29 cellular contexts compared by ENCODE assay signal in the genomic region with DNA sequence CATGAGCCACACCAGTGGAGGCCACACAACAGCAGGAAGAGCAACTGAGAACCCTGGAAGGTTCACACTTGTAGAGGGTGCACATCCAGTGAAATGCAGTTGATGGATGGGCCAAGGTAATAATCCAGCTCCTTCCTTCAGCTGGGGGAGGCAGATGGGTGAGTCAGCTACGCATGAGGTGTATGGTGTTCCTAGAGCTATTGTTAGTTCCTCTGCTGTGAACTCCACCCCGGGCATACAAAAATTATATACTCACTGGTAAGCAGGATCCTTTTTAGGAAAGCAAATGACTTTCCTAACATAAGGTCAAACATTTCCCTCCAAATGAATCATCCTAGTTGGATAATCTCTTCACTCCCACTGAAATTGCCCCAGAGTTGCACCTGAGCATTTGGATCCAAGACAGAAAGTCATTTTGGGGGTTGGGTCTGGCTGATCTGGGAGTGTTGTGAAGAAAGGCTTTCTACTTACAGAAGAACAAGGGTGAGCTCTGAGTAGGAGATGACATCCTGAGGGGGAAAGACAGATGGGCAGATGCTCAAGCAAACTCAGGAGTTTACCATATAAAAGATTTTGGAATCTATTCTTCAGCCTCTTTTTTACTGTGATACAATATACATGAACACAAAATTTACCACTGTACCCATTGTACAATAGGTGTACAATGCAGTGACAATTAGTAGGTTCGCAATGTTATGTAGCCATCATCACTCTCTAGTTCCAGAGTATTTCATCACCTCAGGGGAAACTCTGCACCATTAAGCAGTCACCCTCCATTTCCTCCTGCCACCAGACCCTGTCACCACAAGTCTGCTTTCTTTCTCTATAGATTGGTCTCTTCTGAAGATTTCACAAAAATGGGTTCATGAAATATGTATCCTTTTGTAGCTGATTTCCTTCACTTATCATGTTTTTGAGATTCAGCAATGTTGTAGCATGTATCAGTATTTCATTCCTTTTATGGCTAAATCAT. TPM values are rescaled to one million over a fixed set of nuclear protein-coding genes. Genes with fewer than 3 reads are reported as not detected.
DNase-seq lines count a peak whose midpoint lies in the region; ATAC-seq, FAIRE-seq and TF ChIP-seq lines count a peak whose summit lies in the region.
"Had no signal": no experiment of that assay in that cellular context is flagged by ENCODE, and none has a peak within 500 bp of the region (broad histone marks: within the 10 kb centered on the region; RNA-seq: fewer than 3 reads in every experiment).

No MANE protein-coding gene starts in this region.

- H3K27ac ChIP-seq in breast epithelium (no peak overlapping the region), RWPE2 (ENCODE audit: poor library complexity, severe bottlenecking) (no peak overlapping the region), endothelial cell of umbilical vein (ENCODE audit: insufficient read depth, low read depth, low read length) (no peak overlapping the region), colonic mucosa (no peak overlapping the region)
- H3K27ac ChIP-seq: epithelial cell of prostate, vagina had no signal

- peak; percentile 51 for DNase-seq in MCF 10A (ENCODE audit: unreplicated experiment)
- DNase-seq in breast epithelium (ENCODE audit: low spot score in 2 of 2) = no peak
- DNase-seq in RWPE2 (ENCODE audit: low spot score) = no peak
- DNase-seq in endothelial cell of umbilical vein (ENCODE audit: low read depth, low spot score) = no peak
- DNase-seq in colonic mucosa = no peak
- DNase-seq in GM13976 (ENCODE audit: low spot score) = no peak
- no peak for DNase-seq in islet precursor cell
- DNase-seq: ACHN; DMS153; hippocampal formation; NCI-H187 treated with DMSO at 0.1 percent for 48 hours; NCI-H2227 treated with DMSO at 0.1 percent for 48 hours; right cardiac atrium; SK-N-SH; stimulated activated CD8-positive, alpha-beta memory T cell treated with anti-CD3 and anti-CD28 coated beads, Interleukin-4, amount 100 ng/mL, for 48 hours; T-helper 9 cell had no signal

- H3K4me3 ChIP-seq in breast epithelium (no peak overlapping the region), RWPE2 (ENCODE audit: severe bottlenecking) (no peak overlapping the region), endothelial cell of umbilical vein (replicated peaks in 1 of 3; ENCODE audit: insufficient read depth in 1 of 3, low read depth in 1 of 3, low read length in 3 of 3) (no peak overlapping the region), colonic mucosa (no peak overlapping the region)
- H3K4me3 ChIP-seq: GM23338, vagina had no signal

- TF ChIP-seq POLR2A in breast epithelium (IDR thresholded peaks at IDR 0.05) (no peak), endothelial cell of umbilical vein (IDR thresholded peaks at IDR 0.05; ENCODE audit: low read depth, low read length) (no peak)

- intact Hi-C loops in MCF 10A (cut with micrococcal nuclease) = loop anchor here (1.0 kb wide), 1 partner anchor 29 kb away; no protein-coding TSS in a partner anchor
- intact Hi-C loops in breast epithelium (cut with DNase I; ENCODE audit: low total_unique reads) = no loop called here
- intact Hi-C loops in endothelial cell of umbilical vein (cut with micrococcal nuclease) = loop anchor here (10.0 kb wide), 1 partner anchor 280 kb away; no protein-coding TSS in a partner anchor
- intact Hi-C loops in colonic mucosa (cut with DNase I) = no loop called here

- peak overlapping the region; percentile 22 for H3K27ac Mint-ChIP-seq in MCF 10A (ENCODE audit: low read depth, unreplicated experiment)
- H3K27ac Mint-ChIP-seq: activated T-helper 2 cell treated with anti-CD3 and anti-CD28 coated beads, Interferon-gamma antibody, Interleukin-2, Interleukin-4, amounts not matched to agents 10 μg/mL and 5 μg/mL and 100 μg/mL, durations not matched to agents 14 hours and 24 hours and 36 hours; GM23338; IgD-negative memory B cell had no signal

- POLR2A ChIA-PET in MCF 10A (lab: Yijun Ruan, JAX) (interaction anchor here (0.5 to 1.6 kb wide), 4 partner anchors 12 to 363 kb away, joined by 3 to 6 read pairs (median 4); no protein-coding TSS in a partner anchor), endothelial cell of umbilical vein (lab: Charles Lee) (no interaction called here)

- peak; percentile 71 for ATAC-seq in RWPE2 (ENCODE audit: low read depth)
- no peak for ATAC-seq in SK-N-SH treated with all-trans-retinoic acid at 6 μM for 48 hours
- ATAC-seq: GM23338, Panc1, right cardiac atrium had no signal

- in situ Hi-C loops in GM13976 (cut with MboI; ENCODE audit: low sequenced_read_pairs, unreplicated experiment) = no loop called here

- H3K9me3 ChIP-seq in breast epithelium (no peaks in the 10 kb centered on the region), RWPE2 (ENCODE audit: severe bottlenecking) (no peaks in the 10 kb centered on the region), endothelial cell of umbilical vein (replicated peaks; ENCODE audit: control insufficient read depth, insufficient read depth, low read length) (no peaks in the 10 kb centered on the region), colonic mucosa (no peaks in the 10 kb centered on the region)
- H3K9me3 ChIP-seq: SK-N-SH, vagina had no signal

- BruUV-seq in MCF 10A (replicated peaks; lab: Mats Ljungman, UMichigan) = no TSS peak
- no TSS peak for BruUV-seq in endothelial cell of umbilical vein (replicated peaks; lab: Mats Ljungman, UMichigan)

- H3K27me3 Mint-ChIP-seq in MCF 10A (ENCODE audit: insufficient read depth, unreplicated experiment) = no peaks in the 10 kb centered on the region
- H3K27me3 Mint-ChIP-seq: IgD-negative memory B cell had no signal

- H3K27me3 ChIP-seq in breast epithelium (no peaks in the 10 kb centered on the region), RWPE2 (ENCODE audit: insufficient read depth, poor library complexity, severe bottlenecking) (no peaks in the 10 kb centered on the region), endothelial cell of umbilical vein (ENCODE audit: control insufficient read depth in 2 of 2, insufficient read depth in 2 of 2, low read length in 2 of 2) (peaks cover 0 to 4% of the 10 kb centered on the region in 2 experiments), colonic mucosa (no peaks in the 10 kb centered on the region)
- H3K27me3 ChIP-seq: vagina had no signal

- TF ChIP-seq CTCF in MCF 10A (IDR thresholded peaks at IDR 0.05; ENCODE audit: unreplicated experiment) (no peak), breast epithelium (IDR thresholded peaks at IDR 0.05) (no peak), RWPE2 (IDR thresholded peaks at IDR 0.05; ENCODE audit: poor library complexity, severe bottlenecking) (no peak), endothelial cell of umbilical vein (IDR thresholded peaks at IDR 0.05; ENCODE audit: extremely low read depth in 1 of 2, insufficient read depth in 1 of 2, low read depth in 1 of 2, low read length in 2 of 2) (no peak), colonic mucosa (IDR thresholded peaks at IDR 0.05) (no peak), GM13976 (IDR thresholded peaks at IDR 0.05; ENCODE audit: borderline replicate concordance, control extremely low read depth, extremely low read depth, insufficient read depth, missing control alignments) (no peak)

- peak; percentile 35 for FAIRE-seq in endothelial cell of umbilical vein (lab: Jason Lieb, UNC)
- FAIRE-seq: G401.6, keratinocyte had no signal

- H3K36me3 Mint-ChIP-seq in MCF 10A (ENCODE audit: insufficient read depth, unreplicated experiment) = no peaks in the 10 kb centered on the region

- CTCF ChIA-PET in MCF 10A (lab: Yijun Ruan, JAX) (interaction anchor here (0.6 to 10.7 kb wide), 10 partner anchors 14 to 599 kb away, joined by 3 to 116 read pairs (median 3); no protein-coding TSS in a partner anchor), endothelial cell of umbilical vein (lab: Charles Lee) (interaction anchor here (1.0 to 2.8 kb wide), 4 partner anchors 9 to 80 kb away, joined by 3 to 9 read pairs (median 4); no protein-coding TSS in a partner anchor)

- H3K4me1 Mint-ChIP-seq in MCF 10A (ENCODE audit: insufficient read depth, unreplicated experiment) = peaks cover 18% of the 10 kb centered on the region
- H3K4me1 Mint-ChIP-seq: GM23338 had no signal

- dilution Hi-C loops in endothelial cell of umbilical vein (cut with MboI; ENCODE audit: extremely low pct_ligation_motif_present, low sequenced_read_pairs) = no loop called here

- H3K9me3 Mint-ChIP-seq in MCF 10A (ENCODE audit: unreplicated experiment) = no peaks in the 10 kb centered on the region
- H3K9me3 Mint-ChIP-seq: GM23338, IgD-negative memory B cell had no signal

- H3K4me3 Mint-ChIP-seq in MCF 10A (ENCODE audit: unreplicated experiment) = no peak overlapping the region
- H3K4me3 Mint-ChIP-seq: GM23338, IgD-negative memory B cell had no signal

- no peak overlapping the region for H3K4me2 ChIP-seq in endothelial cell of umbilical vein (ENCODE audit: insufficient read depth, low read length)
- H3K4me2 ChIP-seq: GM23338, SK-N-SH had no signal

- no peaks in the 10 kb centered on the region for H3K9me1 ChIP-seq in endothelial cell of umbilical vein (replicated peaks; ENCODE audit: control insufficient read depth, extremely low read depth, insufficient read depth, low read length)

- H3K36me3 ChIP-seq in breast epithelium (no peaks in the 10 kb centered on the region), RWPE2 (ENCODE audit: low read depth) (peaks cover 34% of the 10 kb centered on the region), endothelial cell of umbilical vein (ENCODE audit: control insufficient read depth in 2 of 2, extremely low read depth in 1 of 2, insufficient read depth in 2 of 2, low read length in 2 of 2) (no peaks in the 10 kb centered on the region), colonic mucosa (no peaks in the 10 kb centered on the region)
- H3K36me3 ChIP-seq: vagina had no signal

- no peak overlapping the region for H2AFZ ChIP-seq in endothelial cell of umbilical vein (ENCODE audit: low read depth, low read length)
- H2AFZ ChIP-seq: GM23338 had no signal

- H3K4me1 ChIP-seq in breast epithelium (no peaks in the 10 kb centered on the region), RWPE2 (ENCODE audit: insufficient read depth, poor library complexity, severe bottlenecking) (no peaks in the 10 kb centered on the region), endothelial cell of umbilical vein (ENCODE audit: control insufficient read depth, extremely low read depth, insufficient read depth, low read length) (no peaks in the 10 kb centered on the region), colonic mucosa (no peaks in the 10 kb centered on the region)
- H3K4me1 ChIP-seq: vagina had no signal

- no peak overlapping the region for H3K9ac ChIP-seq in endothelial cell of umbilical vein (replicated peaks; ENCODE audit: extremely low read depth, insufficient read depth, low read length)
- H3K9ac ChIP-seq in colonic mucosa (ENCODE audit: low read depth in 2 of 2, low read length in 2 of 2) = no peak overlapping the region
- H3K9ac ChIP-seq: SK-N-SH had no signal

- H3K79me2 ChIP-seq in endothelial cell of umbilical vein (ENCODE audit: control insufficient read depth, insufficient read depth, low read length) = no peaks in the 10 kb centered on the region

- H4K20me1 ChIP-seq in endothelial cell of umbilical vein (replicated peaks; ENCODE audit: control insufficient read depth, extremely low read depth, insufficient read depth, low read length) = no peaks in the 10 kb centered on the region

RNA-seq across cellular contexts. Expression of a gene that starts 11.1 kb away (rescaled TPM):
- 16.9 and 28.5 TPM in 2 replicates for total RNA-seq in MCF 10A (2022)
- total RNA-seq in breast epithelium = 10 to 100 TPM; 58.6 to 93.7 (median 64.1) TPM
- 1.6 and 2.8 TPM in 2 replicates for total RNA-seq in endothelial cell of umbilical vein
- 1.5 and 1.8 TPM in 2 replicates for polyA plus RNA-seq in endothelial cell of umbilical vein
- polyA plus RNA-seq in endothelial cell of umbilical vein (2011; cell fraction: cytosol; rRNA removed) = 0.63 and 0.95 TPM in 2 replicates
- polyA plus RNA-seq in endothelial cell of umbilical vein (2011; cell fraction: nucleus; rRNA removed) = 3.8 and 5.5 TPM in 2 replicates
- 1.1 and 1.7 TPM in 2 replicates for polyA plus RNA-seq in endothelial cell of umbilical vein (2012)
- 2.4 and 4.2 TPM in 2 replicates for polyA minus RNA-seq in endothelial cell of umbilical vein
- not detected for polyA minus RNA-seq in endothelial cell of umbilical vein (2011; cell fraction: cytosol; rRNA and poly(A)+ RNA removed)
- 0.43 and 2.3 TPM in 2 replicates for polyA minus RNA-seq in endothelial cell of umbilical vein (2011; cell fraction: nucleus; rRNA and poly(A)+ RNA removed)
- total RNA-seq in colonic mucosa = 100 to 1,000 TPM in 1 of 2 donors, 10 to 100 TPM in 1; 58.8 to 201 TPM

RNA-seq across cellular contexts. Expression of a gene that starts 53.4 kb away (rescaled TPM):
- 0.23 TPM in 1 of 2 replicates, not detected in the other for total RNA-seq in MCF 10A (2022)
- 1 to 10 TPM in 1 of 3 donors, under 1 TPM in 1, not detected in 1; 0.29 to 2.9 TPM for total RNA-seq in breast epithelium
- not detected in 2 replicates for total RNA-seq in endothelial cell of umbilical vein
- 0.07 TPM in 1 of 2 replicates, not detected in the other for polyA plus RNA-seq in endothelial cell of umbilical vein
- not detected in 2 replicates for polyA plus RNA-seq in endothelial cell of umbilical vein (2011; cell fraction: cytosol; rRNA removed)
- not detected in 2 replicates for polyA plus RNA-seq in endothelial cell of umbilical vein (2011; cell fraction: nucleus; rRNA removed)
- polyA plus RNA-seq in endothelial cell of umbilical vein (2012) = not detected in 2 replicates
- not detected in 2 replicates for polyA minus RNA-seq in endothelial cell of umbilical vein
- not detected for polyA minus RNA-seq in endothelial cell of umbilical vein (2011; cell fraction: cytosol; rRNA and poly(A)+ RNA removed)
- polyA minus RNA-seq in endothelial cell of umbilical vein (2011; cell fraction: nucleus; rRNA and poly(A)+ RNA removed) = not detected in 2 replicates
- total RNA-seq in colonic mucosa = not detected
- total RNA-seq: fibroblast of villous mesenchyme, myocyte, osteocyte, temporal lobe had no signal
- polyA plus RNA-seq: SK-N-SH had no signal

Comparison
In these comparisons a context has a peak if more than half of its experiments do, and no peak if none do; other contexts are left out.
1. intact Hi-C loops: an anchor here in MCF 10A (1.0 kb wide) and endothelial cell of umbilical vein (10.0 kb wide); none called in breast epithelium and colonic mucosa.